1 cellular context compared by ENCODE assay signal in the genomic region with DNA sequence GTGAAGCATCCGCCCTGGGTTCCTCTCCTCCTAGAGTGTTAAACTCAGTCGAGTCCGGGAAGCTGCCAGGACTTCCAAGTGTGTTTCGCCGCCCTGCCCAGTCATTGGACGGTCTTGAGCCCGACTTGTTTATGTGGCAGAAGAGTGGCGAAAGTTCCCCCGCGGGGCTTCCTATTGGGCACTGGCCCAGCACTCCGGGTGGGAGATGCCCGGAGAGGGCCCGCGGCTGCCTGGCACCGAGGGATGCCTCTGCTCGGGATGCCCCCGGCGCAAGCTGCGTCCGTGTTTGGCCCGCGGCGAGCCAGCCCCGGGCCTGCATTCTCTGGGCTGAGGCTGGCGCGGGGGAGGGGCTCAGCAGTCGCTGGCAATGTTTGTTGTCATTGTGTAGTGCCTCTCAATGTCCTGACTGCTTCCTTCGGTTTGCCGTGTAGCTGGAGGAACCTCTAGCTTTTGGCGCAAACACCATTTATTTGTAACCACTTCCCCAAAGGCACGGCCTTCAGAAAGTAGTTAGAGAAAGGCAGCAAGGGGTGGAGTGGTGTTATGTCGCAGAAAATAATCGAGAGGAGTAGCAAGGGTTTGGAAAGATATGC.
TF ChIP-seq lines count a peak whose summit lies in the region.

No MANE protein-coding gene starts in this region.

TF ChIP-seq in K562, 482 proteins besides CTCF, POLR2A, EP300 and RAD21 (continued from another document and continues in another):
- TF ChIP-seq MGA (IDR thresholded peaks at IDR 0.05) (no peak), ESRRA (IDR thresholded peaks at IDR 0.05; ENCODE audit: borderline replicate concordance, low read depth) (no peak), ZFX (CRISPR knock-in tag; IDR thresholded peaks at IDR 0.05) (peak; percentile 82), ERF (CRISPR knock-in tag; IDR thresholded peaks at IDR 0.05) (no peak), XRCC4 (IDR thresholded peaks at IDR 0.05; ENCODE audit: extremely low read depth, insufficient read depth, insufficient read length) (no peak), CBFB (CRISPR knock-in tag; IDR thresholded peaks at IDR 0.05) (no peak), ZSCAN32 (CRISPR knock-in tag; IDR thresholded peaks at IDR 0.05) (no peak), IRF2 (CRISPR knock-in tag; IDR thresholded peaks at IDR 0.05) (no peak), ZNF133 (CRISPR knock-in tag; IDR thresholded peaks at IDR 0.05) (no peak), RB1 (IDR thresholded peaks at IDR 0.05; ENCODE audit: low read depth) (peak; percentile 33; the same call in 1 of the 2 replicates), TAF9B (IDR thresholded peaks at IDR 0.05; ENCODE audit: partially characterized antibody) (no peak), PRMT5 (CRISPR knock-in tag; IDR thresholded peaks at IDR 0.05) (no peak), PHB2 (IDR thresholded peaks at IDR 0.05; ENCODE audit: low read depth) (no peak), KDM5B (IDR thresholded peaks at IDR 0.05; ENCODE audit: insufficient replicate concordance, low read depth, low read length) (peak; percentile 39), HMGN3 (IDR thresholded peaks at IDR 0.05; ENCODE audit: borderline replicate concordance, extremely low read depth, insufficient read length, low read depth, low read length) (peak; percentile 49), ZNF311 (CRISPR knock-in tag; IDR thresholded peaks at IDR 0.05) (no peak), KLF13 (tag; IDR thresholded peaks at IDR 0.05; ENCODE audit: borderline replicate concordance, low read depth) (no peak), TRIM24 (IDR thresholded peaks at IDR 0.05) (no peak), ZKSCAN3 (CRISPR knock-in tag; IDR thresholded peaks at IDR 0.05) (no peak), NBN (IDR thresholded peaks at IDR 0.05; ENCODE audit: low read depth) (0 out of 2 replicates have a peak, but pooled peaks have one; percentile 16), SP1 (CRISPR knock-in tag; IDR thresholded peaks at IDR 0.05) (0 out of 2 replicates have a peak, but pooled peaks have one; percentile 8), RFX5 (IDR thresholded peaks at IDR 0.05; ENCODE audit: low read depth, low read length) (no peak), ZBTB17 (CRISPR knock-in tag; IDR thresholded peaks at IDR 0.05) (no peak), JUND (IDR thresholded peaks at IDR 0.05; ENCODE audit: borderline replicate concordance, low read depth, low read length) (peak; percentile 8; the same call in 1 of the 2 replicates), JUND (tag; IDR thresholded peaks at IDR 0.05; ENCODE audit: borderline replicate concordance, low read depth, low read length) (no peak), MTA2 (IDR thresholded peaks at IDR 0.05; ENCODE audit: low read depth) (0 out of 2 replicates have a peak, but pooled peaks have one; percentile 3), TEAD1 (CRISPR knock-in tag; IDR thresholded peaks at IDR 0.05) (peak in 1 of 2 experiments; percentile 71; a peak in 1 of 4 replicates), ZNF354B (CRISPR knock-in tag; IDR thresholded peaks at IDR 0.05) (no peak), KDM4B (IDR thresholded peaks at IDR 0.05; ENCODE audit: borderline replicate concordance in 2 of 2, low read depth in 1 of 2) (no peak), ELF2 (CRISPR knock-in tag; IDR thresholded peaks at IDR 0.05) (no peak), CBFA2T3 (IDR thresholded peaks at IDR 0.05) (no peak), KLF10 (CRISPR knock-in tag; IDR thresholded peaks at IDR 0.05) (no peak), POLR2B (IDR thresholded peaks at IDR 0.05; ENCODE audit: low read depth, partially characterized antibody) (peak; percentile 37), STAG1 (CRISPR knock-in tag; IDR thresholded peaks at IDR 0.05; ENCODE audit: borderline replicate concordance) (no peak), ZBTB43 (CRISPR knock-in tag; IDR thresholded peaks at IDR 0.05) (no peak), SREBF2 (CRISPR knock-in tag; IDR thresholded peaks at IDR 0.05) (no peak), FOXM1 (IDR thresholded peaks at IDR 0.05; ENCODE audit: low read depth) (no peak), FOXM1 (CRISPR knock-in tag; IDR thresholded peaks at IDR 0.05; ENCODE audit: low read depth) (no peak), HDAC1 (IDR thresholded peaks at IDR 0.05) (0 out of 4 replicates have a peak, but pooled peaks of 1 of the 2 experiments have one; percentile 53)
- TF ChIP-seq, protein P1, sequence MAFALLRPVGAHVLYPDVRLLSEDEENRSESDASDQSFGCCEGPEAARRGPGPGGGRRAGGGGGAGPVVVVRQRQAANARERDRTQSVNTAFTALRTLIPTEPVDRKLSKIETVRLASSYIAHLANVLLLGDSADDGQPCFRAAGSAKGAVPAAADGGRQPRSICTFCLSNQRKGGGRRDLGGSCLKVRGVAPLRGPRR (CRISPR knock-in tag; IDR thresholded peaks at IDR 0.05), result no peak
- TF ChIP-seq, protein P2, sequence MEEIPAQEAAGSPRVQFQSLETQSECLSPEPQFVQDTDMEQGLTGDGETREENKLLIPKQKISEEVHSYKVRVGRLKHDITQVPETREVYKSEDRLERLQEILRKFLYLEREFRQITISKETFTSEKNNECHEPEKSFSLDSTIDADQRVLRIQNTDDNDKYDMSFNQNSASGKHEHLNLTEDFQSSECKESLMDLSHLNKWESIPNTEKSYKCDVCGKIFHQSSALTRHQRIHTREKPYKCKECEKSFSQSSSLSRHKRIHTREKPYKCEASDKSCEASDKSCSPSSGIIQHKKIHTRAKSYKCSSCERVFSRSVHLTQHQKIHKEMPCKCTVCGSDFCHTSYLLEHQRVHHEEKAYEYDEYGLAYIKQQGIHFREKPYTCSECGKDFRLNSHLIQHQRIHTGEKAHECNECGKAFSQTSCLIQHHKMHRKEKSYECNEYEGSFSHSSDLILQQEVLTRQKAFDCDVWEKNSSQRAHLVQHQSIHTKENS (CRISPR knock-in tag; IDR thresholded peaks at IDR 0.05), result no peak
- TF ChIP-seq, protein P3, sequence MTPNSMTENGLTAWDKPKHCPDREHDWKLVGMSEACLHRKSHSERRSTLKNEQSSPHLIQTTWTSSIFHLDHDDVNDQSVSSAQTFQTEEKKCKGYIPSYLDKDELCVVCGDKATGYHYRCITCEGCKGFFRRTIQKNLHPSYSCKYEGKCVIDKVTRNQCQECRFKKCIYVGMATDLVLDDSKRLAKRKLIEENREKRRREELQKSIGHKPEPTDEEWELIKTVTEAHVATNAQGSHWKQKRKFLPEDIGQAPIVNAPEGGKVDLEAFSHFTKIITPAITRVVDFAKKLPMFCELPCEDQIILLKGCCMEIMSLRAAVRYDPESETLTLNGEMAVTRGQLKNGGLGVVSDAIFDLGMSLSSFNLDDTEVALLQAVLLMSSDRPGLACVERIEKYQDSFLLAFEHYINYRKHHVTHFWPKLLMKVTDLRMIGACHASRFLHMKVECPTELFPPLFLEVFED (CRISPR knock-in tag; conservative IDR thresholded peaks at IDR 0.05), result no peak
- TF ChIP-seq, protein P4, sequence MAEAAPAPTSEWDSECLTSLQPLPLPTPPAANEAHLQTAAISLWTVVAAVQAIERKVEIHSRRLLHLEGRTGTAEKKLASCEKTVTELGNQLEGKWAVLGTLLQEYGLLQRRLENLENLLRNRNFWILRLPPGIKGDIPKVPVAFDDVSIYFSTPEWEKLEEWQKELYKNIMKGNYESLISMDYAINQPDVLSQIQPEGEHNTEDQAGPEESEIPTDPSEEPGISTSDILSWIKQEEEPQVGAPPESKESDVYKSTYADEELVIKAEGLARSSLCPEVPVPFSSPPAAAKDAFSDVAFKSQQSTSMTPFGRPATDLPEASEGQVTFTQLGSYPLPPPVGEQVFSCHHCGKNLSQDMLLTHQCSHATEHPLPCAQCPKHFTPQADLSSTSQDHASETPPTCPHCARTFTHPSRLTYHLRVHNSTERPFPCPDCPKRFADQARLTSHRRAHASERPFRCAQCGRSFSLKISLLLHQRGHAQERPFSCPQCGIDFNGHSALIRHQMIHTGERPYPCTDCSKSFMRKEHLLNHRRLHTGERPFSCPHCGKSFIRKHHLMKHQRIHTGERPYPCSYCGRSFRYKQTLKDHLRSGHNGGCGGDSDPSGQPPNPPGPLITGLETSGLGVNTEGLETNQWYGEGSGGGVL (CRISPR knock-in tag; IDR thresholded peaks at IDR 0.05), result no peak
- TF ChIP-seq, protein P5, sequence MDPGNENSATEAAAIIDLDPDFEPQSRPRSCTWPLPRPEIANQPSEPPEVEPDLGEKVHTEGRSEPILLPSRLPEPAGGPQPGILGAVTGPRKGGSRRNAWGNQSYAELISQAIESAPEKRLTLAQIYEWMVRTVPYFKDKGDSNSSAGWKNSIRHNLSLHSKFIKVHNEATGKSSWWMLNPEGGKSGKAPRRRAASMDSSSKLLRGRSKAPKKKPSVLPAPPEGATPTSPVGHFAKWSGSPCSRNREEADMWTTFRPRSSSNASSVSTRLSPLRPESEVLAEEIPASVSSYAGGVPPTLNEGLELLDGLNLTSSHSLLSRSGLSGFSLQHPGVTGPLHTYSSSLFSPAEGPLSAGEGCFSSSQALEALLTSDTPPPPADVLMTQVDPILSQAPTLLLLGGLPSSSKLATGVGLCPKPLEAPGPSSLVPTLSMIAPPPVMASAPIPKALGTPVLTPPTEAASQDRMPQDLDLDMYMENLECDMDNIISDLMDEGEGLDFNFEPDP (CRISPR knock-in tag; IDR thresholded peaks at IDR 0.05), result no peak
